ENCODE assay signal across 27 cellular contexts in the genomic region with DNA sequence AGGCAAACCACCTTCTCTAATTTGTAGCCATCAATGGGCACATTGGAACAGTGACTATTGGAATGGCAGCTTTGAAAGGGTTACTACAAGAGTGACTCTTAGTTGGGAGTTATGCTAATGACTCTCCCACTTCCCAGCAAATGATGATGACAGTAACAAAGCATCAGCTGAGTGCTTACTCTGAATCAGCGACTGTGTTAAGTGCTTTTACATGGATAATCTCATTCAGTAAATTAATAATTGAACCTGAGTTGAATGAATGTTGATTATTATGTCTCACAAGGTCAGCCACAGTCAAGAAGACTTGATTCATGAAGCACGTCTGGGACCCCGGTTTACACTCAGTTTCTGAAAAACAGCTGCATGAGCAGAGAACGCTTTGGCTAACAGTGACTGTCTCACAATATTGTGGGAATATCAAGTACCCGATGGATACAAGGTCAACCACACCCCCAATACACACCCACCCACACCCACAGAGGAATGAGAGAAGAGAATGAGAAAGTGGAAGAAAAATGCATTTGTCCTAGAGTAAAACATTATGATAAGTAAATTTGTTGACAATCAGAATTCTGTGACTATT.
A peak's percentile ranks its signal among the peaks of the same experiment; 100 is the strongest.
DNase-seq lines count a peak whose midpoint lies in the region; ATAC-seq and TF ChIP-seq lines count a peak whose summit lies in the region.
"Had no signal": no experiment of that assay in that cellular context is flagged by ENCODE, and none has a peak within 500 bp of the region (broad histone marks: within the 10 kb centered on the region; RNA-seq: fewer than 3 reads in every experiment).

No MANE protein-coding gene starts in this region.

- peaks cover 4 to 20% (median 9%) of the 10 kb centered on the region in 5 donors for H3K27me3 Mint-ChIP-seq in naive thymus-derived CD4-positive, alpha-beta T cell
- H3K27me3 Mint-ChIP-seq: progenitor cell of endocrine pancreas had no signal

- H2BK5ac ChIP-seq in mesenchymal stem cell (ENCODE audit: low read depth, low read length, poor library complexity, severe bottlenecking): no peak overlapping the region

- CTCF ChIA-PET in RWPE1 (lab: Yijun Ruan, JAX): no interaction called here
- CTCF ChIA-PET in naive thymus-derived CD4-positive, alpha-beta T cell (lab: Charles Lee): no interaction called here

- H2AFZ ChIP-seq in mesenchymal stem cell (ENCODE audit: low read depth, low read length): no peak overlapping the region

- peaks cover 0 to 9% (median 0%) of the 10 kb centered on the region in 11 donors for H3K9me3 Mint-ChIP-seq in naive thymus-derived CD4-positive, alpha-beta T cell
- H3K9me3 Mint-ChIP-seq: activated T-helper 17 cell treated with anti-CD3 and anti-CD28 coated beads, Interleukin-2, amount 50 U/mL, for 72 hours; CD4-positive, alpha-beta T cell; T-helper 2 cell treated with Interferon-gamma antibody and Interleukin-4, amounts not matched to agents 5 μg/mL and 100 μg/mL, for 36 hours had no signal

- no peak overlapping the region for H3K27ac Mint-ChIP-seq in naive thymus-derived CD4-positive, alpha-beta T cell
- H3K27ac Mint-ChIP-seq: activated T-helper 17 cell treated with anti-CD3 and anti-CD28 coated beads, Interleukin-2, amount 50 U/mL, for 72 hours; CD4-positive, alpha-beta T cell; naive B cell; progenitor cell of endocrine pancreas; T-helper 2 cell treated with Interferon-gamma antibody and Interleukin-4, amounts not matched to agents 5 μg/mL and 100 μg/mL, for 36 hours had no signal

- no peak overlapping the region for H4K8ac ChIP-seq in mesenchymal stem cell (ENCODE audit: low read length)

- H3K27ac ChIP-seq in foreskin keratinocyte (no peak overlapping the region), mesenchymal stem cell (ENCODE audit: low read length, poor library complexity, severe bottlenecking) (no peak overlapping the region), psoas muscle (no peak overlapping the region), RWPE1 (no peak overlapping the region)
- H3K27ac ChIP-seq in naive thymus-derived CD4-positive, alpha-beta T cell (ENCODE audit: low read depth, low read length): no peak overlapping the region
- H3K27ac ChIP-seq: cardiac muscle cell, neutrophil, sigmoid colon, tibial artery, WERI-Rb-1 had no signal

- H3K27me3 ChIP-seq in foreskin keratinocyte (no peaks in the 10 kb centered on the region), mesenchymal stem cell (ENCODE audit: control insufficient read depth in 1 of 2, insufficient read depth in 1 of 2, low read length in 2 of 2) (no peaks in the 10 kb centered on the region), psoas muscle (ENCODE audit: insufficient read depth in 3 of 3, low read length in 2 of 3) (no peaks in the 10 kb centered on the region)
- H3K27me3 ChIP-seq in naive thymus-derived CD4-positive, alpha-beta T cell (ENCODE audit: control insufficient read depth in 2 of 2, insufficient read depth in 2 of 2, low read length in 2 of 2): no peaks in the 10 kb centered on the region
- H3K27me3 ChIP-seq: cardiac muscle cell, neutrophil had no signal

- H3K36me3 ChIP-seq in mesenchymal stem cell (ENCODE audit: control insufficient read depth in 1 of 2, insufficient read depth in 2 of 2, low read depth in 1 of 2, low read length in 2 of 2) (no peaks in the 10 kb centered on the region), psoas muscle (ENCODE audit: insufficient read depth in 1 of 2, low read depth in 1 of 2) (no peaks in the 10 kb centered on the region)
- no peaks in the 10 kb centered on the region for H3K36me3 ChIP-seq in naive thymus-derived CD4-positive, alpha-beta T cell (ENCODE audit: control insufficient read depth in 2 of 3, insufficient read depth in 3 of 3, low read length in 3 of 3)
- H3K36me3 ChIP-seq: cardiac muscle cell, neutrophil, sigmoid colon, tibial artery had no signal

- H3K23ac ChIP-seq in mesenchymal stem cell (ENCODE audit: low read length in 2 of 2): no peak overlapping the region

- H2BK120ac ChIP-seq in mesenchymal stem cell (ENCODE audit: low read depth, low read length): no peak overlapping the region

- H3K4me3 ChIP-seq in mesenchymal stem cell (ENCODE audit: insufficient read depth in 1 of 2, low read depth in 1 of 2, low read length in 2 of 2) (no peak overlapping the region), psoas muscle (no peak overlapping the region)
- no peak overlapping the region for H3K4me3 ChIP-seq in naive thymus-derived CD4-positive, alpha-beta T cell (ENCODE audit: low read length)
- H3K4me3 ChIP-seq: cardiac muscle cell, sigmoid colon, tibial artery had no signal

- H3K4ac ChIP-seq in mesenchymal stem cell (ENCODE audit: low read depth in 1 of 2, low read length in 2 of 2): no peak overlapping the region

- DNase-seq in ELR (ENCODE audit: low read depth) (peak; percentile 30), amniotic epithelial cell (ENCODE audit: low read depth) (peak; percentile 42), foreskin keratinocyte (no peak), mesenchymal stem cell (peak; percentile 26), germinal center (ENCODE audit: low spot score) (no peak), psoas muscle (no peak), RWPE1 (ENCODE audit: low spot score) (no peak)
- DNase-seq in naive thymus-derived CD4-positive, alpha-beta T cell: no peak
- DNase-seq: activated CD4-positive, alpha-beta T cell treated with anti-CD3 and anti-CD28 coated beads for 4 hours; activated naive CD4-positive, alpha-beta T cell treated with anti-CD3 and anti-CD28 coated beads, Interleukin-2, amount 50 U/mL, for 16 hours; amniotic stem cell; CD4-positive, alpha-beta T cell; naive B cell; NCI-H2029; NCI-H226; NCI-H526 treated with DMSO at 0.1 percent for 48 hours; SIG-M5; sigmoid colon; stimulated activated CD4-positive, alpha-beta T cell treated with anti-CD3 and anti-CD28 coated beads, Interleukin-4, amount 100 ng/mL, for 4 hours; tibial artery; WERI-Rb-1 had no signal

- H3K9ac ChIP-seq in mesenchymal stem cell (ENCODE audit: low read length): no peak overlapping the region

- no peak overlapping the region for H3K18ac ChIP-seq in mesenchymal stem cell (ENCODE audit: low read depth in 1 of 2, low read length in 2 of 2)

- intact Hi-C loops in psoas muscle (cut with DNase I): loop anchor here in 1 of 2 donors (5.0 kb wide), 1 partner anchor 1202 kb away; the partner anchor contains the start of gene C3orf49
- intact Hi-C loops in naive thymus-derived CD4-positive, alpha-beta T cell (cut with micrococcal nuclease): no loop called here

- no peaks in the 10 kb centered on the region for H3K79me1 ChIP-seq in mesenchymal stem cell (replicated peaks; ENCODE audit: low read length, poor library complexity, severe bottlenecking)

- peaks cover 13% of the 10 kb centered on the region for H3K4me1 ChIP-seq in foreskin keratinocyte
- H3K4me1 ChIP-seq in mesenchymal stem cell (ENCODE audit: control insufficient read depth, insufficient read depth, low read depth, low read length): no peaks in the 10 kb centered on the region
- H3K4me1 ChIP-seq in psoas muscle: no peaks in the 10 kb centered on the region
- no peaks in the 10 kb centered on the region for H3K4me1 ChIP-seq in naive thymus-derived CD4-positive, alpha-beta T cell (ENCODE audit: control insufficient read depth in 2 of 2, insufficient read depth in 2 of 2, low read length in 2 of 2)
- H3K4me1 ChIP-seq: sigmoid colon, tibial artery had no signal

- H2BK12ac ChIP-seq in mesenchymal stem cell (ENCODE audit: low read length in 2 of 2): no peak overlapping the region

- WGBS in mesenchymal stem cell: 66% methylated on average over 3 of the region's 5 CpGs
- WGBS in psoas muscle, 3 donors: 15 to 19% (median 18%) methylated on average over 5 of the region's 5 CpGs

- POLR2A ChIA-PET in RWPE1 (lab: Yijun Ruan, JAX; ENCODE audit: low non-redundant PET): no interaction called here
- POLR2A ChIA-PET in naive thymus-derived CD4-positive, alpha-beta T cell (lab: Charles Lee): no interaction called here

- H3K36me3 Mint-ChIP-seq in naive thymus-derived CD4-positive, alpha-beta T cell: no peaks in the 10 kb centered on the region
- H3K36me3 Mint-ChIP-seq: naive B cell had no signal

- H3K9me3 ChIP-seq in mesenchymal stem cell (ENCODE audit: control insufficient read depth, low read length): no peaks in the 10 kb centered on the region
- no peaks in the 10 kb centered on the region for H3K9me3 ChIP-seq in psoas muscle
- no peaks in the 10 kb centered on the region for H3K9me3 ChIP-seq in naive thymus-derived CD4-positive, alpha-beta T cell (ENCODE audit: control insufficient read depth in 2 of 3, low read length in 3 of 3)
- H3K9me3 ChIP-seq: neutrophil, sigmoid colon, tibial artery had no signal

- H3K14ac ChIP-seq in mesenchymal stem cell (ENCODE audit: low read length in 2 of 2): no peak overlapping the region

- no peak overlapping the region for H3K4me2 ChIP-seq in mesenchymal stem cell (ENCODE audit: low read length, poor library complexity, severe bottlenecking)

- no peak overlapping the region for H2BK15ac ChIP-seq in mesenchymal stem cell (ENCODE audit: low read depth, poor library complexity, severe bottlenecking)

- no peak overlapping the region for H2AK5ac ChIP-seq in mesenchymal stem cell (ENCODE audit: low read length, severe bottlenecking)

- no peak for TF ChIP-seq CTCF in foreskin keratinocyte (conservative IDR thresholded peaks at IDR 0.05)
- no peak for TF ChIP-seq CTCF in psoas muscle (IDR thresholded peaks at IDR 0.05)
- no peak for TF ChIP-seq CTCF in RWPE1 (conservative IDR thresholded peaks at IDR 0.05; ENCODE audit: low read depth)

- H4K91ac ChIP-seq in mesenchymal stem cell (ENCODE audit: low read length): no peak overlapping the region

- no peaks in the 10 kb centered on the region for H3K4me1 Mint-ChIP-seq in naive thymus-derived CD4-positive, alpha-beta T cell
- H3K4me1 Mint-ChIP-seq: activated T-helper 17 cell treated with anti-CD3 and anti-CD28 coated beads, Interleukin-2, amount 50 U/mL, for 72 hours; naive B cell had no signal

- ATAC-seq in foreskin keratinocyte: peak; percentile 55
- ATAC-seq in psoas muscle: no peak
- ATAC-seq in naive thymus-derived CD4-positive, alpha-beta T cell: no peak
- ATAC-seq: activated T-helper 17 cell treated with anti-CD3 and anti-CD28 coated beads, Interleukin-2, amount 50 U/mL, for 72 hours; Panc1 had no signal

- no peak overlapping the region for H3K4me3 Mint-ChIP-seq in naive thymus-derived CD4-positive, alpha-beta T cell
- H3K4me3 Mint-ChIP-seq: activated T-helper 17 cell treated with anti-CD3 and anti-CD28 coated beads, Interleukin-2, amount 50 U/mL, for 72 hours; CD4-positive, alpha-beta T cell; naive B cell; T-helper 2 cell treated with Interferon-gamma antibody and Interleukin-4, amounts not matched to agents 5 μg/mL and 100 μg/mL, for 36 hours had no signal

Comparison
In these comparisons a context has a peak if more than half of its experiments do, and no peak if none do; other contexts are left out.
1. DNase-seq: peak in ELR (single experiment), amniotic epithelial cell (single experiment) and mesenchymal stem cell (single experiment); none in foreskin keratinocyte (0 of 2), germinal center (single experiment), psoas muscle (0 of 2), RWPE1 (single experiment) and naive thymus-derived CD4-positive, alpha-beta T cell (0 of 9).